In genomic region chr9:130847306-130848217, GRCh38 we compare ENCODE assay signal across 9 cellular contexts. TPM values are rescaled to one million over a fixed set of nuclear protein-coding genes. Genes with fewer than 3 reads are reported as not detected.
DNase-seq lines count a peak whose midpoint lies in the region; ATAC-seq and TF ChIP-seq lines count a peak whose summit lies in the region.
"Had no signal": no experiment of that assay in that cellular context is flagged by ENCODE, and none has a peak within 500 bp of the region (broad histone marks: within the 10 kb centered on the region; RNA-seq: fewer than 3 reads in every experiment).

No MANE protein-coding gene starts in this region.

- intact Hi-C loops in left lung (cut with DNase I), result no loop called here
- intact Hi-C loops in tibial artery (cut with DNase I; ENCODE audit: low total_unique reads), result no loop called here

- H3K4me3 ChIP-seq in left lung (no peak overlapping the region), tibial artery (peak overlapping the region; percentile 32 to 48)

- peak; percentile 78 for ATAC-seq in left lung
- ATAC-seq in HG02884 (IDR thresholded peaks at IDR 0.05; ENCODE audit: unreplicated experiment), result no peak
- no peak for ATAC-seq in HG03442 (IDR thresholded peaks at IDR 0.05; ENCODE audit: unreplicated experiment)

- peak; percentile 99 for DNase-seq in M059J (ENCODE audit: low read depth)
- peak; percentile 95 for DNase-seq in dermis blood vessel endothelial cell
- DNase-seq in left lung, result peak in 1 of 2 donors; percentile 60
- DNase-seq in tibial artery, result peak; percentile 92
- DNase-seq in AML-193 (lab: John Stamatoyannopoulos, UW), result no peak
- no peak for DNase-seq in stimulated activated naive CD4-positive, alpha-beta T cell (lab: John Stamatoyannopoulos, UW)

- H3K9me3 ChIP-seq in left lung, result no peaks in the 10 kb centered on the region
- H3K9me3 ChIP-seq in tibial artery, result no peaks in the 10 kb centered on the region

- no peak for TF ChIP-seq CTCF in left lung (IDR thresholded peaks at IDR 0.05)
- TF ChIP-seq CTCF in tibial artery (IDR thresholded peaks at IDR 0.05), result no peak

- H3K27me3 ChIP-seq in left lung (no peaks in the 10 kb centered on the region), tibial artery (no peaks in the 10 kb centered on the region)

- H3K4me1 ChIP-seq in left lung, result peaks cover 29 to 59% of the 10 kb centered on the region in 2 donors
- peaks cover 0 to 98% (median 69%) of the 10 kb centered on the region in 4 donors for H3K4me1 ChIP-seq in tibial artery

- H3K36me3 ChIP-seq in left lung (no peaks in the 10 kb centered on the region), tibial artery (no peaks in the 10 kb centered on the region)

- H3K27ac ChIP-seq in left lung, result peak overlapping the region; percentile 77 to 90
- H3K27ac ChIP-seq in tibial artery, result peak overlapping the region; percentile 89 to 91
- H3K27ac ChIP-seq: HL-60 had no signal

RNA-seq across cellular contexts. Expression of gene ABL1, which starts 12.5 kb away (rescaled TPM):
- total RNA-seq in M059J (2014; rRNA removed; shearing (Covaris generic)), result 14.4 and 33.0 TPM in 2 replicates
- total RNA-seq in dermis blood vessel endothelial cell (42.5 and 68.7 TPM in 2 replicates), left lung (10 to 100 TPM; 55.6 to 63.5 TPM)

RNA-seq across cellular contexts. Expression of gene QRFP, which starts 49.0 kb away (rescaled TPM):
- total RNA-seq in M059J (2014; rRNA removed; shearing (Covaris generic)), result not detected in 2 replicates
- total RNA-seq in dermis blood vessel endothelial cell (not detected in 2 replicates), left lung (under 1 TPM in 1 of 2 donors, not detected in 1; 0.16 TPM)

Comparison
In these comparisons a context has a peak if more than half of its experiments do, and no peak if none do; other contexts are left out.
1. DNase-seq: peak in M059J (single experiment), dermis blood vessel endothelial cell (single experiment) and tibial artery (2 of 2); none in AML-193 (0 of 2) and stimulated activated naive CD4-positive, alpha-beta T cell (0 of 6).
2. H3K4me3 ChIP-seq: peak in tibial artery (2 of 2); none in left lung (0 of 2).